Comparison of ENCODE assay signal across 1 cellular context in the genomic region with DNA sequence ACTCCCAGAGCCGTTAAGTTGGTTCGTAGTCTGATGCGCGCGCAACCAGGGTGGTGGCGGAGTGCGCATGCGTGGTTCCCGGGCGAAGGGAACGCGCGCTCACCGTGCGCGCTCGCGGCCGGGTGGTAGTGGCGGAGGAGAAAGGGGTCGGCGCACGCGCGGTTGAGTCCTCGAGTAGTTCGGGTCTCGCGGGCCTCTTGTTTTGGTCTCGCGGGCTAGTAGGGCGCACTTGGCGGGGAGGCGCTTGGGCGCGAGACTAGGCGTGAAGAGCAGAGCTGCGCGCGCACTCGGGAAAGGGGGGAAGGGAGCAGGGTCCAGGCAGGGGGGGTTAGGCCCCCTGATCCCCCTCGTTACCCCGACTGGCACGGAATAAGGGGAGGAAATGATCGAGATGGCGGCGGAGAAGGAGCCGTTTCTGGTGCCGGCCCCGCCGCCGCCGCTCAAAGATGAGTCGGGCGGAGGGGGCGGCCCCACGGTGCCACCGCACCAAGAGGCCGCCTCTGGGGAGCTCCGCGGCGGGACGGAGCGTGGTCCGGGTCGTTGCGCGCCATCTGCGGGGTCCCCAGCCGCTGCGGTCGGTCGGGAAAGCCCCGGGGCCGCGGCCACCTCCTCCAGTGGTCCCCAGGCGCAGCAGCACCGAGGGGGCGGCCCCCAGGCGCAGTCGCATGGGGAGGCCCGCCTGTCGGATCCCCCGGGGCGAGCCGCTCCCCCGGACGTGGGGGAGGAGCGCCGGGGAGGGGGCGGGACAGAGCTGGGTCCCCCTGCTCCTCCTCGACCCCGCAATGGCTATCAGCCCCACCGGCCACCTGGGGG.
TF ChIP-seq lines count a peak whose summit lies in the region.

A gene with protein sequence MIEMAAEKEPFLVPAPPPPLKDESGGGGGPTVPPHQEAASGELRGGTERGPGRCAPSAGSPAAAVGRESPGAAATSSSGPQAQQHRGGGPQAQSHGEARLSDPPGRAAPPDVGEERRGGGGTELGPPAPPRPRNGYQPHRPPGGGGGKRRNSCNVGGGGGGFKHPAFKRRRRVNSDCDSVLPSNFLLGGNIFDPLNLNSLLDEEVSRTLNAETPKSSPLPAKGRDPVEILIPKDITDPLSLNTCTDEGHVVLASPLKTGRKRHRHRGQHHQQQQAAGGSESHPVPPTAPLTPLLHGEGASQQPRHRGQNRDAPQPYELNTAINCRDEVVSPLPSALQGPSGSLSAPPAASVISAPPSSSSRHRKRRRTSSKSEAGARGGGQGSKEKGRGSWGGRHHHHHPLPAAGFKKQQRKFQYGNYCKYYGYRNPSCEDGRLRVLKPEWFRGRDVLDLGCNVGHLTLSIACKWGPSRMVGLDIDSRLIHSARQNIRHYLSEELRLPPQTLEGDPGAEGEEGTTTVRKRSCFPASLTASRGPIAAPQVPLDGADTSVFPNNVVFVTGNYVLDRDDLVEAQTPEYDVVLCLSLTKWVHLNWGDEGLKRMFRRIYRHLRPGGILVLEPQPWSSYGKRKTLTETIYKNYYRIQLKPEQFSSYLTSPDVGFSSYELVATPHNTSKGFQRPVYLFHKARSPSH (plus strand): TSS at position 195 of the 813 bp plus-strand sequence. CDS start 188 bp downstream, at position 383.

TF ChIP-seq in K562, 482 proteins besides CTCF, POLR2A, EP300 and RAD21 (continued from another document):
- TF ChIP-seq, protein P1, sequence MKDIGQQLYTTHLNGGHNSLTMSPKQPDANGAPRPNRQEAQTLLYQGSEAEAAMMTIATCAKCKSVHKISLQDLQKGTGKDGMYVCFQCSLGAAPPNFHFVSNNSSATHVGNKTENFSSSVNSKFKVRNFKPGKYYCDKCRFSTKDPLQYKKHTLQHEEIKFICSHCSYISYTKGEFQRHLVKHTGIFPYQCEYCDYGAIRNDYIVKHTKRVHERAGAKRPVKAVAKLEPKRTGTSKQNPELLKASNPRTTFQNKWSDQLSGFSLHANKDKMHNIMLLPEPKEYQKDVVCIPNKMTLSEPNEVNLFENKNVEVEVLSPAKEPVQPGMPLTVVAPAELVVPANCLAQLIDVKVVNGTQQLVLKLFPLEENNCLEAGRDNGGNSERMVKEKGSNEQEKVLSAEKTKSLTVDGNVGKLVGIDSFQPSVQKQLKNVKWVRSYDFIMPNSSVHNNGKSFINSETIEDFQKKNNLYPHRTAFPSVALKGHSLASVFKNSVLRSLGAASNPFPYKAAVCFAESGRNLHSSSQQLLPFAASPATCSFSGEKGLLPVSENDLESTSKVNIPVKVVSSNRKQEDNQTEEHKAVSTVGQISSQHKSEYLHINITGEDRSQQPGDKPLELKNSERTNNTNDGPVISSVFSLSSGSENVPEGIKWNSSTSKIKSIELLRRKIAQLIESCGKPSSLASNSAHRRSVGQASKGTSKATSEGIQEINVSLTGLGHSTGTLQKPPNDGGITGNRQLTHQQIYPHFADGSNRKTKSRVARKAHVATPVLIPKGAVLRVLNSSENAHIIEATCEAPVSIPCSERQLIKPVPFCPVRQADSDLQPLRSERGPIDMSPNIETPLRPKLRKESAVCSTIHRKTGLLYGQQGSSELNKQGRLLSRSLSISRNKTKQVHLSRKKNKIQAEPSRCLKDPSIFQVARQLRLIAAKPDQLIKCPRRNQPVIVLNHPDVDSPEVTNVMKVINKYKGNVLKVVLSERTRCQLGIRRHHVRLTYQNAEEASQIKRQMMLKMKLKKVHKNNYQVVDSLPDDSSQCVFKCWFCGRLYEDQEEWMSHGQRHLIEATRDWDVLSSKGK (CRISPR knock-in tag; IDR thresholded peaks at IDR 0.05), result no peak
- TF ChIP-seq PRMT5 (CRISPR knock-in tag; IDR thresholded peaks at IDR 0.05) (0 out of 2 replicates have a peak, but pooled peaks have one; percentile 52), MXI1 (IDR thresholded peaks at IDR 0.05; ENCODE audit: low read depth, low read length) (no peak), FIP1L1 (IDR thresholded peaks at IDR 0.05; ENCODE audit: low read depth, low read length, poor library complexity, severe bottlenecking) (peak; percentile 96), ZNF699 (CRISPR knock-in tag; IDR thresholded peaks at IDR 0.05; ENCODE audit: insufficient replicate concordance) (no peak), ELF2 (CRISPR knock-in tag; IDR thresholded peaks at IDR 0.05) (no peak), ETS2 (tag; IDR thresholded peaks at IDR 0.05; ENCODE audit: borderline replicate concordance, poor library complexity, severe bottlenecking) (peak; percentile 29), BCOR (IDR thresholded peaks at IDR 0.05) (no peak), PRPF4 (IDR thresholded peaks at IDR 0.05; ENCODE audit: insufficient read depth, low read depth, low read length, poor library complexity, severe bottlenecking) (peak; percentile 86), TAF7 (tag; IDR thresholded peaks at IDR 0.05) (no peak), FOXJ2 (tag; IDR thresholded peaks at IDR 0.05) (no peak), DIDO1 (tag; IDR thresholded peaks at IDR 0.05; ENCODE audit: low read depth) (no peak), NR2C1 (IDR thresholded peaks at IDR 0.05) (no peak), NR2C1 (tag; IDR thresholded peaks at IDR 0.05) (no peak), TCF3 (CRISPR knock-in tag; IDR thresholded peaks at IDR 0.05) (no peak; the same call in 1 of the 2 replicates), ZSCAN29 (IDR thresholded peaks at IDR 0.05) (0 out of 2 replicates have a peak, but pooled peaks have one; percentile 59), PTTG1 (tag; IDR thresholded peaks at IDR 0.05; ENCODE audit: low read depth) (no peak), RCOR1 (IDR thresholded peaks at IDR 0.05; ENCODE audit: borderline replicate concordance in 1 of 2, low read depth in 2 of 2, low read length in 2 of 2) (no peak; a peak in 1 of 4 replicates), KAT8 (IDR thresholded peaks at IDR 0.05; ENCODE audit: low read depth) (no peak), HDAC6 (IDR thresholded peaks at IDR 0.05; ENCODE audit: low read depth, low read length) (no peak), GTF2F1 (IDR thresholded peaks at IDR 0.05; ENCODE audit: low read depth, low read length) (no peak), C11orf30 (IDR thresholded peaks at IDR 0.05; ENCODE audit: low read depth) (no peak), SIX5 (IDR thresholded peaks at IDR 0.05; ENCODE audit: borderline replicate concordance in 1 of 2, insufficient read depth in 1 of 2, low read depth in 1 of 2, low read length in 2 of 2) (no peak), LCOR (CRISPR knock-in tag; IDR thresholded peaks at IDR 0.05) (no peak), BRCA1 (IDR thresholded peaks at IDR 0.05) (no peak), BRCA1 (CRISPR knock-in tag; IDR thresholded peaks at IDR 0.05) (no peak), PHF8 (IDR thresholded peaks at IDR 0.05; ENCODE audit: borderline replicate concordance, low read length) (peak; percentile 57; the same call in 1 of the 2 replicates), ZSCAN32 (CRISPR knock-in tag; IDR thresholded peaks at IDR 0.05) (no peak), ASH1L (IDR thresholded peaks at IDR 0.05; ENCODE audit: borderline replicate concordance, low read depth, partially characterized antibody) (no peak), RBFOX2 (IDR thresholded peaks at IDR 0.05; ENCODE audit: low read depth, low read length) (peak; percentile 95), ZNF263 (CRISPR knock-in tag; IDR thresholded peaks at IDR 0.05; ENCODE audit: borderline replicate concordance) (no peak), SNIP1 (IDR thresholded peaks at IDR 0.05; ENCODE audit: low read depth) (no peak)
- TF ChIP-seq, protein P2, sequence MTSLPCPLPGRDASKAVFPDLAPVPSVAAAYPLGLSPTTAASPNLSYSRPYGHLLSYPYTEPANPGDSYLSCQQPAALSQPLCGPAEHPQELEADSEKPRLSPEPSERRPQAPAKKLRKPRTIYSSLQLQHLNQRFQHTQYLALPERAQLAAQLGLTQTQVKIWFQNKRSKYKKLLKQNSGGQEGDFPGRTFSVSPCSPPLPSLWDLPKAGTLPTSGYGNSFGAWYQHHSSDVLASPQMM (CRISPR knock-in tag; IDR thresholded peaks at IDR 0.05), result no peak
- TF ChIP-seq, protein P3, sequence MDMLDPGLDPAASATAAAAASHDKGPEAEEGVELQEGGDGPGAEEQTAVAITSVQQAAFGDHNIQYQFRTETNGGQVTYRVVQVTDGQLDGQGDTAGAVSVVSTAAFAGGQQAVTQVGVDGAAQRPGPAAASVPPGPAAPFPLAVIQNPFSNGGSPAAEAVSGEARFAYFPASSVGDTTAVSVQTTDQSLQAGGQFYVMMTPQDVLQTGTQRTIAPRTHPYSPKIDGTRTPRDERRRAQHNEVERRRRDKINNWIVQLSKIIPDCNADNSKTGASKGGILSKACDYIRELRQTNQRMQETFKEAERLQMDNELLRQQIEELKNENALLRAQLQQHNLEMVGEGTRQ (CRISPR knock-in tag; IDR thresholded peaks at IDR 0.05), result no peak
- TF ChIP-seq, protein P4, sequence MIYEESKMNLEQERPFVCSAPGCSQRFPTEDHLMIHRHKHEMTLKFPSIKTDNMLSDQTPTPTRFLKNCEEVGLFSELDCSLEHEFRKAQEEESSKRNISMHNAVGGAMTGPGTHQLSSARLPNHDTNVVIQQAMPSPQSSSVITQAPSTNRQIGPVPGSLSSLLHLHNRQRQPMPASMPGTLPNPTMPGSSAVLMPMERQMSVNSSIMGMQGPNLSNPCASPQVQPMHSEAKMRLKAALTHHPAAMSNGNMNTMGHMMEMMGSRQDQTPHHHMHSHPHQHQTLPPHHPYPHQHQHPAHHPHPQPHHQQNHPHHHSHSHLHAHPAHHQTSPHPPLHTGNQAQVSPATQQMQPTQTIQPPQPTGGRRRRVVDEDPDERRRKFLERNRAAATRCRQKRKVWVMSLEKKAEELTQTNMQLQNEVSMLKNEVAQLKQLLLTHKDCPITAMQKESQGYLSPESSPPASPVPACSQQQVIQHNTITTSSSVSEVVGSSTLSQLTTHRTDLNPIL (CRISPR knock-in tag; IDR thresholded peaks at IDR 0.05), result no peak
- TF ChIP-seq, protein P5, sequence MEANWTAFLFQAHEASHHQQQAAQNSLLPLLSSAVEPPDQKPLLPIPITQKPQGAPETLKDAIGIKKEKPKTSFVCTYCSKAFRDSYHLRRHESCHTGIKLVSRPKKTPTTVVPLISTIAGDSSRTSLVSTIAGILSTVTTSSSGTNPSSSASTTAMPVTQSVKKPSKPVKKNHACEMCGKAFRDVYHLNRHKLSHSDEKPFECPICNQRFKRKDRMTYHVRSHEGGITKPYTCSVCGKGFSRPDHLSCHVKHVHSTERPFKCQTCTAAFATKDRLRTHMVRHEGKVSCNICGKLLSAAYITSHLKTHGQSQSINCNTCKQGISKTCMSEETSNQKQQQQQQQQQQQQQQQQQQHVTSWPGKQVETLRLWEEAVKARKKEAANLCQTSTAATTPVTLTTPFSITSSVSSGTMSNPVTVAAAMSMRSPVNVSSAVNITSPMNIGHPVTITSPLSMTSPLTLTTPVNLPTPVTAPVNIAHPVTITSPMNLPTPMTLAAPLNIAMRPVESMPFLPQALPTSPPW (CRISPR knock-in tag; IDR thresholded peaks at IDR 0.05), result no peak
- TF ChIP-seq, protein P6, sequence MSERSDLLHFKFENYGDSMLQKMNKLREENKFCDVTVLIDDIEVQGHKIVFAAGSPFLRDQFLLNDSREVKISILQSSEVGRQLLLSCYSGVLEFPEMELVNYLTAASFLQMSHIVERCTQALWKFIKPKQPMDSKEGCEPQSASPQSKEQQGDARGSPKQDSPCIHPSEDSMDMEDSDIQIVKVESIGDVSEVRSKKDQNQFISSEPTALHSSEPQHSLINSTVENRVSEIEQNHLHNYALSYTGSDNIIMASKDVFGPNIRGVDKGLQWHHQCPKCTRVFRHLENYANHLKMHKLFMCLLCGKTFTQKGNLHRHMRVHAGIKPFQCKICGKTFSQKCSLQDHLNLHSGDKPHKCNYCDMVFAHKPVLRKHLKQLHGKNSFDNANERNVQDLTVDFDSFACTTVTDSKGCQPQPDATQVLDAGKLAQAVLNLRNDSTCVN (CRISPR knock-in tag; IDR thresholded peaks at IDR 0.05), result 0 out of 2 replicates have a peak, but pooled peaks have one; percentile 2
- TF ChIP-seq, protein P7, sequence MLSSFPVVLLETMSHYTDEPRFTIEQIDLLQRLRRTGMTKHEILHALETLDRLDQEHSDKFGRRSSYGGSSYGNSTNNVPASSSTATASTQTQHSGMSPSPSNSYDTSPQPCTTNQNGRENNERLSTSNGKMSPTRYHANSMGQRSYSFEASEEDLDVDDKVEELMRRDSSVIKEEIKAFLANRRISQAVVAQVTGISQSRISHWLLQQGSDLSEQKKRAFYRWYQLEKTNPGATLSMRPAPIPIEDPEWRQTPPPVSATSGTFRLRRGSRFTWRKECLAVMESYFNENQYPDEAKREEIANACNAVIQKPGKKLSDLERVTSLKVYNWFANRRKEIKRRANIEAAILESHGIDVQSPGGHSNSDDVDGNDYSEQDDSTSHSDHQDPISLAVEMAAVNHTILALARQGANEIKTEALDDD (IDR thresholded peaks at IDR 0.05), result no peak
- TF ChIP-seq, protein P8, sequence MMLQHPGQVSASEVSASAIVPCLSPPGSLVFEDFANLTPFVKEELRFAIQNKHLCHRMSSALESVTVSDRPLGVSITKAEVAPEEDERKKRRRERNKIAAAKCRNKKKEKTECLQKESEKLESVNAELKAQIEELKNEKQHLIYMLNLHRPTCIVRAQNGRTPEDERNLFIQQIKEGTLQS (IDR thresholded peaks at IDR 0.05), result no peak
- TF ChIP-seq, protein P8 (CRISPR knock-in tag; conservative IDR thresholded peaks at IDR 0.05), result no peak
- TF ChIP-seq, protein P9, sequence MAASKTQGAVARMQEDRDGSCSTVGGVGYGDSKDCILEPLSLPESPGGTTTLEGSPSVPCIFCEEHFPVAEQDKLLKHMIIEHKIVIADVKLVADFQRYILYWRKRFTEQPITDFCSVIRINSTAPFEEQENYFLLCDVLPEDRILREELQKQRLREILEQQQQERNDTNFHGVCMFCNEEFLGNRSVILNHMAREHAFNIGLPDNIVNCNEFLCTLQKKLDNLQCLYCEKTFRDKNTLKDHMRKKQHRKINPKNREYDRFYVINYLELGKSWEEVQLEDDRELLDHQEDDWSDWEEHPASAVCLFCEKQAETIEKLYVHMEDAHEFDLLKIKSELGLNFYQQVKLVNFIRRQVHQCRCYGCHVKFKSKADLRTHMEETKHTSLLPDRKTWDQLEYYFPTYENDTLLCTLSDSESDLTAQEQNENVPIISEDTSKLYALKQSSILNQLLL (CRISPR knock-in tag; IDR thresholded peaks at IDR 0.05; ENCODE audit: borderline replicate concordance), result no peak
- TF ChIP-seq, protein P10, sequence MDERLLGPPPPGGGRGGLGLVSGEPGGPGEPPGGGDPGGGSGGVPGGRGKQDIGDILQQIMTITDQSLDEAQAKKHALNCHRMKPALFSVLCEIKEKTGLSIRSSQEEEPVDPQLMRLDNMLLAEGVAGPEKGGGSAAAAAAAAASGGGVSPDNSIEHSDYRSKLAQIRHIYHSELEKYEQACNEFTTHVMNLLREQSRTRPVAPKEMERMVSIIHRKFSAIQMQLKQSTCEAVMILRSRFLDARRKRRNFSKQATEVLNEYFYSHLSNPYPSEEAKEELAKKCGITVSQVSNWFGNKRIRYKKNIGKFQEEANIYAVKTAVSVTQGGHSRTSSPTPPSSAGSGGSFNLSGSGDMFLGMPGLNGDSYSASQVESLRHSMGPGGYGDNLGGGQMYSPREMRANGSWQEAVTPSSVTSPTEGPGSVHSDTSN (CRISPR knock-in tag; IDR thresholded peaks at IDR 0.05; ENCODE audit: low read depth), result no peak
- TF ChIP-seq, protein P10 (tag; conservative IDR thresholded peaks at IDR 0.05; ENCODE audit: low read depth), result no peak
